ENCODE assay signal across 17 cellular contexts in the genomic region with DNA sequence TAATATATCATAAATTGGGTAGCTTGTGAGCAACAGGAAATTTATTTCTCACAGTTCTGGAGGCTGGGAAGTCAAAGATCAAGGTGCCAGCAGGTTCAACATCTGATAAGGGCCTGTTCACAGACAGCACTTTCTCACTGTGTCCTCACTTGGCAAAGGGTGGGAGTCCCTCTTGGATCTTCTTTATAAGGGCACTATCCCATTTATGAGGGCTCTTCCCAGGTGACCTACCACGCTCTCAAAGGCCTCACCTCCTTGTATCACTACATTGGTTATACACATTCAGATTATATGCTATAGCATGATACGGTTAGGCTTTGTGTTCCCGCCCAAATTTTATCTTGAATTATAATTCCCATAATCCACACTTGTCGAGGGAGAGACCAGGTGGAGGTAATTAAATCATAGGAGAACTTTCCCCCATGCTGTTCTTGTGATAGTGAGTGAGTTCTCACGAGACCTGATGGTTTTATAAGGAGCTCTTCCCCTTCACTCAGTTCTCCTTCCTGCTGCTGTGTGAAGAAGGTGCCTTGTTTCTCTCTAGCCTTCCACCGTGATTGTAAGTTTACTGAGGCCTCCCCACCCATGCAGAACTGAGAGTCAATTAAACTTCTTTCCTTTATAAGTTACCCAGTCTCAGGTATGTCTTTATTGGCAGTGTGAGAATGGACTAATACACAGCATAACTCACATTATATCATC. TPM values are rescaled to one million over a fixed set of nuclear protein-coding genes. Genes with fewer than 3 reads are reported as not detected.
DNase-seq lines count a peak whose midpoint lies in the region; ATAC-seq and TF ChIP-seq lines count a peak whose summit lies in the region.
"Had no signal": no experiment of that assay in that cellular context is flagged by ENCODE, and none has a peak within 500 bp of the region (broad histone marks: within the 10 kb centered on the region; RNA-seq: fewer than 3 reads in every experiment).

No MANE protein-coding gene starts in this region.

- H3K27me3 Mint-ChIP-seq in endothelial cell (ENCODE audit: unreplicated experiment), result no peaks in the 10 kb centered on the region
- H3K27me3 Mint-ChIP-seq in osteocyte (ENCODE audit: unreplicated experiment), result no peaks in the 10 kb centered on the region
- H3K27me3 Mint-ChIP-seq: CD4-positive, alpha-beta memory T cell had no signal

- POLR2A ChIA-PET in HEK293 (lab: Yijun Ruan, JAX), result no interaction called here

- TF ChIP-seq CTCF in HEK293 (tag by site-specific recombination; IDR thresholded peaks at IDR 0.05) (no peak), endothelial cell (IDR thresholded peaks at IDR 0.05; ENCODE audit: unreplicated experiment) (no peak), osteocyte (IDR thresholded peaks at IDR 0.05) (no peak)

- H3K27ac ChIP-seq in HEK293 (ENCODE audit: extremely low read depth, low read depth, low read length), result no peak overlapping the region
- H3K27ac ChIP-seq: A549, C4-2B, HL-60 had no signal

- H3K4me3 ChIP-seq in HEK293 (ENCODE audit: low read depth, low read length), result no peak overlapping the region
- H3K4me3 ChIP-seq: A549 had no signal

- CTCF ChIA-PET in HEK293 (lab: Yijun Ruan, JAX), result interaction anchor here (0.6 kb wide), 1 partner anchor 147 kb away, joined by 6 read pairs; no protein-coding TSS in a partner anchor

- H3K36me3 Mint-ChIP-seq in endothelial cell (ENCODE audit: low read depth, unreplicated experiment), result no peaks in the 10 kb centered on the region
- no peaks in the 10 kb centered on the region for H3K36me3 Mint-ChIP-seq in osteocyte (ENCODE audit: unreplicated experiment)
- H3K36me3 Mint-ChIP-seq: CD4-positive, alpha-beta memory T cell had no signal

- H3K9me3 ChIP-seq in HEK293 (ENCODE audit: control insufficient read depth, insufficient read depth, low read depth, low read length), result no peaks in the 10 kb centered on the region
- H3K9me3 ChIP-seq: A549, BE2C had no signal

- peaks cover 7% of the 10 kb centered on the region for H3K4me1 ChIP-seq in HEK293 (ENCODE audit: control insufficient read depth, insufficient read depth, low read length)
- H3K4me1 ChIP-seq: A549, BE2C had no signal

- H3K4me3 Mint-ChIP-seq in endothelial cell (ENCODE audit: unreplicated experiment) (no peak overlapping the region), osteocyte (ENCODE audit: unreplicated experiment) (no peak overlapping the region)
- H3K4me3 Mint-ChIP-seq: CD4-positive, alpha-beta memory T cell had no signal

- peak; percentile 26 for DNase-seq in NCI-H69 (lab: John Stamatoyannopoulos, UW)
- DNase-seq in endothelial cell (ENCODE audit: low spot score), result no peak
- DNase-seq in osteocyte (ENCODE audit: extremely low spot score, unreplicated experiment), result no peak
- DNase-seq in stimulated activated CD8-positive, alpha-beta memory T cell treated with anti-CD3 and anti-CD28 coated beads, Interleukin-4, amount 100 ng/mL, for 48 hours, result no peak
- DNase-seq in SHP77 treated with DMSO at 0.1 percent for 48 hours (lab: John Stamatoyannopoulos, UW), result no peak
- DNase-seq: BE2C; CD4-positive, alpha-beta memory T cell; DMS153; DMS79 treated with DMSO at 0.1 percent for 48 hours; GDM1; HCEC 1CT had no signal

- no peaks in the 10 kb centered on the region for H3K9me3 Mint-ChIP-seq in endothelial cell (ENCODE audit: unreplicated experiment)
- H3K9me3 Mint-ChIP-seq in osteocyte (ENCODE audit: unreplicated experiment), result no peaks in the 10 kb centered on the region

- peaks cover 31% of the 10 kb centered on the region for H3K4me1 Mint-ChIP-seq in endothelial cell (ENCODE audit: unreplicated experiment)
- H3K4me1 Mint-ChIP-seq in osteocyte (ENCODE audit: unreplicated experiment), result peaks cover 22% of the 10 kb centered on the region
- H3K4me1 Mint-ChIP-seq: CD4-positive, alpha-beta memory T cell had no signal

- peak overlapping the region; percentile 1 for H3K27ac Mint-ChIP-seq in endothelial cell (ENCODE audit: unreplicated experiment)
- H3K27ac Mint-ChIP-seq in osteocyte (ENCODE audit: unreplicated experiment), result peak overlapping the region; percentile 45
- H3K27ac Mint-ChIP-seq: CD4-positive, alpha-beta memory T cell had no signal

- no peaks in the 10 kb centered on the region for H3K36me3 ChIP-seq in HEK293 (ENCODE audit: control insufficient read depth in 2 of 2, insufficient read depth in 1 of 2, low read length in 2 of 2)
- H3K36me3 ChIP-seq: BE2C had no signal

- ATAC-seq in GM19395 (IDR thresholded peaks at IDR 0.05; ENCODE audit: unreplicated experiment) (no peak), GM18870 (IDR thresholded peaks at IDR 0.05; ENCODE audit: unreplicated experiment) (no peak)
- ATAC-seq: A549 had no signal

TF ChIP-seq in HEK293, 187 proteins besides CTCF, POLR2A, EP300 and RAD21:
- TF ChIP-seq GLIS2 (tag by site-specific recombination; IDR thresholded peaks at IDR 0.05), result no peak
- no peak for TF ChIP-seq ZBTB8A (tag by site-specific recombination; IDR thresholded peaks at IDR 0.05)
- 0 out of 2 replicates have a peak, but pooled peaks have one; percentile 11 for TF ChIP-seq ZNF341 (tag by site-specific recombination; IDR thresholded peaks at IDR 0.05; ENCODE audit: low read depth)
- no peak for TF ChIP-seq ZNF274 (IDR thresholded peaks at IDR 0.05; ENCODE audit: low read length)
- no peak for TF ChIP-seq ZNF274 (tag by site-specific recombination; IDR thresholded peaks at IDR 0.05; ENCODE audit: borderline replicate concordance)
- no peak for TF ChIP-seq ZNF239 (tag by site-specific recombination; IDR thresholded peaks at IDR 0.05)
TF ChIP-seq in HEK293: peak in this region for 1.

RNA-seq across cellular contexts. Expression of gene LRIG3, which starts 19.2 kb away (rescaled TPM):
- 103 TPM for total RNA-seq in endothelial cell (ENCODE audit: unreplicated experiment)
- 241 and 249 TPM in 2 replicates for total RNA-seq in osteocyte
- total RNA-seq: CD4-positive, alpha-beta memory T cell had no signal
